1 cellular context compared by ENCODE assay signal in genomic region chr16:58459344-58460218, GRCh38.
A peak's percentile ranks its signal among the peaks of the same experiment; 100 is the strongest.
TF ChIP-seq lines count a peak whose summit lies in the region.

No MANE protein-coding gene starts in this region.

TF ChIP-seq in GM12878, 131 proteins besides CTCF, POLR2A, EP300 and RAD21 (continued from another document):
- TF ChIP-seq NKRF (conservative IDR thresholded peaks at IDR 0.05) (no peak), USF1 (IDR thresholded peaks at IDR 0.05; ENCODE audit: borderline replicate concordance, extremely low read length, insufficient read depth, low read depth, low read length) (peak; percentile 4), MEF2A (IDR thresholded peaks at IDR 0.05; ENCODE audit: insufficient read depth, low read depth, low read length) (no peak), RAD51 (IDR thresholded peaks at IDR 0.05) (peak; percentile 37; the same call in 1 of the 2 replicates), ZNF24 (IDR thresholded peaks at IDR 0.05) (no peak), RELB (IDR thresholded peaks at IDR 0.05; ENCODE audit: low read depth) (no peak)
TF ChIP-seq in GM12878: peak in this region for 2.
